19 cellular contexts compared by ENCODE assay signal in the genomic region with DNA sequence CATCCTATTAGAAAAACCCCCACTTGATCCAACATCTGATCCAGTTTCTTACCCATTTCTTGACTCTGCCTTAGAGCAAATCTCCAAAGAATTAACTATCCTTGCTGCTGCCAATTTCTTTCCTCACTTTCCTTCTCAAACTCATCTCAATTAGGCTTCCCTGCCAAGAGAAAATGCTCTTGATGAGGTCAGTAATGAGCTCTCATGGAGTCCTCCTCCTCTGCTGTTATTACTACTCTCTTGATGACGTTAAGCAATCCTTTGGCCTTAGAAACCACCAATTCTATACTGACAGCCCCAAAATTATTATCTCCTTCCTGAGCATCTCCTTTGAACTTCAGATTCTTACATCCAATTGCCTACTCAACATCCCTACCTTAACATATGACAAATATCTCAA.
DNase-seq lines count a peak whose midpoint lies in the region; ATAC-seq and TF ChIP-seq lines count a peak whose summit lies in the region.
"Had no signal": no experiment of that assay in that cellular context is flagged by ENCODE, and none has a peak within 500 bp of the region (broad histone marks: within the 10 kb centered on the region; RNA-seq: fewer than 3 reads in every experiment).

No MANE protein-coding gene starts in this region.

- H3K27me3 Mint-ChIP-seq in nephron (ENCODE audit: low read depth): no peaks in the 10 kb centered on the region
- H3K27me3 Mint-ChIP-seq: CD4-positive, CD25-positive, alpha-beta regulatory T cell had no signal

- H3K4me1 Mint-ChIP-seq in nephron: peaks cover 13% of the 10 kb centered on the region
- H3K4me1 Mint-ChIP-seq: CD4-positive, CD25-positive, alpha-beta regulatory T cell had no signal

- no peaks in the 10 kb centered on the region for H3K27me3 ChIP-seq in right atrium auricular region
- no peaks in the 10 kb centered on the region for H3K27me3 ChIP-seq in heart right ventricle
- H3K27me3 ChIP-seq in upper lobe of right lung: no peaks in the 10 kb centered on the region
- H3K27me3 ChIP-seq: BLaER1, SJSA1 had no signal

- ATAC-seq in Right ventricle myocardium superior (ENCODE audit: poor library complexity) (peak; percentile 92), heart right ventricle (peak in 7 of 8 donors; percentile 67 to 89 (median 78)), upper lobe of right lung (no peak), HG03571 (IDR thresholded peaks at IDR 0.05; ENCODE audit: unreplicated experiment) (no peak)
- ATAC-seq: HCT116 had no signal

- H3K4me3 ChIP-seq in right atrium auricular region (no peak overlapping the region), heart right ventricle (no peak overlapping the region), upper lobe of right lung (no peak overlapping the region)
- H3K4me3 ChIP-seq: BLaER1, SJSA1 had no signal

- no peak for DNase-seq in Right ventricle myocardium superior
- no peak for DNase-seq in right atrium auricular region (ENCODE audit: low spot score)
- no peak for DNase-seq in heart right ventricle
- no peak for DNase-seq in stimulated activated naive CD4-positive, alpha-beta T cell (lab: John Stamatoyannopoulos, UW)
- DNase-seq in upper lobe of right lung: no peak
- DNase-seq: CD4-positive, CD25-positive, alpha-beta regulatory T cell; NCI-H1092; NCI-H1417 treated with DMSO at 0.1 percent for 48 hours; NCI-H1694 treated with DMSO at 0.1 percent for 48 hours; NCI-H2081; NCI-H2171; NCI-H226; NCI-H510A; NCI-H69 had no signal

- 22 to 31% methylated on average over 1 of the region's 1 CpG for WGBS in heart right ventricle, 2 donors

- intact Hi-C loops in Right ventricle myocardium superior (cut with DNase I) (no loop called here), heart right ventricle (cut with DNase I) (no loop called here), upper lobe of right lung (cut with DNase I) (no loop called here)

- peak overlapping the region in 2 of 3 experiments; percentile 9 to 47 for H3K27ac Mint-ChIP-seq in nephron
- H3K27ac Mint-ChIP-seq: CD4-positive, CD25-positive, alpha-beta regulatory T cell had no signal

- H3K4me1 ChIP-seq in right atrium auricular region (no peaks in the 10 kb centered on the region), heart right ventricle (no peaks in the 10 kb centered on the region), upper lobe of right lung (no peaks in the 10 kb centered on the region)
- H3K4me1 ChIP-seq: BLaER1, SJSA1 had no signal

- no peak overlapping the region for H3K4me3 Mint-ChIP-seq in nephron
- H3K4me3 Mint-ChIP-seq: CD4-positive, CD25-positive, alpha-beta regulatory T cell had no signal

- no peaks in the 10 kb centered on the region for H3K36me3 ChIP-seq in right atrium auricular region
- no peaks in the 10 kb centered on the region for H3K36me3 ChIP-seq in heart right ventricle
- H3K36me3 ChIP-seq in upper lobe of right lung: no peaks in the 10 kb centered on the region
- H3K36me3 ChIP-seq: BLaER1, SJSA1 had no signal

- TF ChIP-seq CTCF in right atrium auricular region (IDR thresholded peaks at IDR 0.05) (no peak), heart right ventricle (IDR thresholded peaks at IDR 0.05) (no peak), nephron (IDR thresholded peaks at IDR 0.05; ENCODE audit: unreplicated experiment in 3 of 3) (no peak), upper lobe of right lung (IDR thresholded peaks at IDR 0.05) (no peak)

- H3K27ac ChIP-seq in right atrium auricular region (peak overlapping the region in 1 of 2 donors; percentile 1), heart right ventricle (peak overlapping the region in 6 of 10 donors; percentile 10 to 45 (median 35)), upper lobe of right lung (no peak overlapping the region)
- H3K27ac ChIP-seq: BLaER1, SJSA1 had no signal

- H3K9me3 ChIP-seq in right atrium auricular region (no peaks in the 10 kb centered on the region), heart right ventricle (no peaks in the 10 kb centered on the region), upper lobe of right lung (no peaks in the 10 kb centered on the region)
- H3K9me3 ChIP-seq: BLaER1, SJSA1 had no signal

- H3K9me3 Mint-ChIP-seq in nephron: peaks cover 4% of the 10 kb centered on the region

- no peaks in the 10 kb centered on the region for H3K36me3 Mint-ChIP-seq in nephron (ENCODE audit: low read depth)
- H3K36me3 Mint-ChIP-seq: CD4-positive, CD25-positive, alpha-beta regulatory T cell had no signal

Comparison
In these comparisons a context has a peak if more than half of its experiments do, and no peak if none do; other contexts are left out.
1. ATAC-seq: peak in Right ventricle myocardium superior (single experiment) and heart right ventricle (7 of 8); none in upper lobe of right lung (single experiment) and HG03571 (single experiment).